9 cellular contexts compared by ENCODE assay signal in genomic region chr14:52314521-52315354, GRCh38. TPM values are rescaled to one million over a fixed set of nuclear protein-coding genes. Genes with fewer than 3 reads are reported as not detected.
A peak's percentile ranks its signal among the peaks of the same experiment; 100 is the strongest.
DNase-seq lines count a peak whose midpoint lies in the region; ATAC-seq and TF ChIP-seq lines count a peak whose summit lies in the region.
"Had no signal": no experiment of that assay in that cellular context is flagged by ENCODE, and none has a peak within 500 bp of the region (broad histone marks: within the 10 kb centered on the region; RNA-seq: fewer than 3 reads in every experiment).

No MANE protein-coding gene starts in this region.

- H3K9me3 Mint-ChIP-seq in activated T-cell treated with anti-CD3 and anti-CD28 coated beads, Interleukin-2, amount 50 U/mL, for 4 hours = no peaks in the 10 kb centered on the region

- no peak for TF ChIP-seq POLR2A in vagina (IDR thresholded peaks at IDR 0.05)

- peaks cover 5% of the 10 kb centered on the region for H3K27me3 Mint-ChIP-seq in activated T-cell treated with anti-CD3 and anti-CD28 coated beads, Interleukin-2, amount 50 U/mL, for 4 hours (ENCODE audit: low read depth)

- peaks cover 86% of the 10 kb centered on the region for H3K4me1 Mint-ChIP-seq in activated T-cell treated with anti-CD3 and anti-CD28 coated beads, Interleukin-2, amount 50 U/mL, for 4 hours (ENCODE audit: low read depth)

- no peaks in the 10 kb centered on the region for H3K36me3 ChIP-seq in MG63
- H3K36me3 ChIP-seq in neutrophil = no peaks in the 10 kb centered on the region
- H3K36me3 ChIP-seq in vagina = no peaks in the 10 kb centered on the region

- H3K27ac ChIP-seq in neutrophil = peak overlapping the region; percentile 85
- peak overlapping the region; percentile 75 for H3K27ac ChIP-seq in vagina
- H3K27ac ChIP-seq: 22Rv1 had no signal

- TF ChIP-seq CTCF in fibroblast of villous mesenchyme (IDR thresholded peaks at IDR 0.05; ENCODE audit: insufficient read depth, low read depth, low read length) (no peak), neutrophil (IDR thresholded peaks at IDR 0.05) (no peak), vagina (IDR thresholded peaks at IDR 0.05) (no peak)

- no peaks in the 10 kb centered on the region for H3K9me3 ChIP-seq in MG63
- no peaks in the 10 kb centered on the region for H3K9me3 ChIP-seq in neutrophil
- no peaks in the 10 kb centered on the region for H3K9me3 ChIP-seq in vagina

- H3K36me3 Mint-ChIP-seq in activated T-cell treated with anti-CD3 and anti-CD28 coated beads, Interleukin-2, amount 50 U/mL, for 4 hours (ENCODE audit: insufficient read depth) = peaks cover 2% of the 10 kb centered on the region

- peak; percentile 56 for DNase-seq in DMS 273 (lab: John Stamatoyannopoulos, UW; ENCODE audit: unreplicated experiment)
- no peak for DNase-seq in DMS 273 treated with DMSO at 0.1 percent for 48 hours (lab: John Stamatoyannopoulos, UW)
- DNase-seq in MG63 = peak; percentile 6
- DNase-seq in activated T-cell treated with anti-CD3 and anti-CD28 coated beads, Interleukin-2, amount 50 U/mL, for 4 hours = peak; percentile 31
- DNase-seq in fibroblast of villous mesenchyme (ENCODE audit: low read depth) = no peak
- no peak for DNase-seq in vagina (ENCODE audit: extremely low spot score in 2 of 2)

- H3K4me3 Mint-ChIP-seq in activated T-cell treated with anti-CD3 and anti-CD28 coated beads, Interleukin-2, amount 50 U/mL, for 4 hours = peak overlapping the region; percentile 100

- H3K27me3 ChIP-seq in MG63 (no peaks in the 10 kb centered on the region), neutrophil (no peaks in the 10 kb centered on the region), vagina (no peaks in the 10 kb centered on the region)

- ATAC-seq in activated T-cell treated with anti-CD3 and anti-CD28 coated beads, Interleukin-2, amount 50 U/mL, for 4 hours = peak; percentile 36 to 53
- no peak for ATAC-seq in HG02840 (IDR thresholded peaks at IDR 0.05; ENCODE audit: low FRiP score, unreplicated experiment)

- H3K4me1 ChIP-seq in neutrophil (ENCODE audit: control insufficient read depth in 1 of 2, insufficient read depth in 1 of 2, low read depth in 1 of 2, low read length in 1 of 2) (peaks cover 81 to 93% of the 10 kb centered on the region in 2 experiments), vagina (peaks cover 35% of the 10 kb centered on the region)

- H3K4me3 ChIP-seq in MG63 (peak overlapping the region; percentile 44), fibroblast of villous mesenchyme (ENCODE audit: low read depth, low read length) (peak overlapping the region; percentile 95), neutrophil (ENCODE audit: low read depth in 1 of 2, low read length in 1 of 2) (peak overlapping the region; percentile 65 to 73), vagina (peak overlapping the region; percentile 53 to 74)

- intact Hi-C loops in vagina (cut with DNase I) = no loop called here

RNA-seq across cellular contexts. Expression of gene PTGER2, which starts 0.6 kb away (rescaled TPM):
- total RNA-seq in MG63 (2014; rRNA removed; shearing (Covaris generic); ENCODE audit: low replicate concordance) = 0.39 and 2.7 TPM in 2 replicates
- 10 to 100 TPM; 17.3 to 21.5 (median 17.6) TPM for total RNA-seq in activated T-cell treated with anti-CD3 and anti-CD28 coated beads, Interleukin-2, amount 50 U/mL, for 4 hours
- total RNA-seq in fibroblast of villous mesenchyme (1.3 and 5.2 TPM in 2 replicates), vagina (10.3 TPM)

RNA-seq across cellular contexts. Expression of gene PTGDR, which starts 47.2 kb away (rescaled TPM):
- not detected in 2 replicates for total RNA-seq in MG63 (2014; rRNA removed; shearing (Covaris generic); ENCODE audit: low replicate concordance)
- total RNA-seq in activated T-cell treated with anti-CD3 and anti-CD28 coated beads, Interleukin-2, amount 50 U/mL, for 4 hours = under 1 TPM; 0.18 to 0.32 (median 0.30) TPM
- total RNA-seq in fibroblast of villous mesenchyme (0.32 TPM in 1 of 2 replicates, not detected in the other), vagina (1.2 TPM)

Comparison
In these comparisons a context has a peak if more than half of its experiments do, and no peak if none do; other contexts are left out.
1. DNase-seq: peak in DMS 273 (single experiment), MG63 (single experiment) and activated T-cell treated with anti-CD3 and anti-CD28 coated beads, Interleukin-2, amount 50 U/mL, for 4 hours (single experiment); none in DMS 273 treated with DMSO at 0.1 percent for 48 hours (single experiment), fibroblast of villous mesenchyme (single experiment) and vagina (0 of 2).
2. H3K4me3 ChIP-seq: peak in every context shown above with its lines; median percentile 95 in fibroblast of villous mesenchyme; 69 in neutrophil; 64 in vagina; 44 in MG63.